ENCODE assay signal across 29 cellular contexts in the genomic region with DNA sequence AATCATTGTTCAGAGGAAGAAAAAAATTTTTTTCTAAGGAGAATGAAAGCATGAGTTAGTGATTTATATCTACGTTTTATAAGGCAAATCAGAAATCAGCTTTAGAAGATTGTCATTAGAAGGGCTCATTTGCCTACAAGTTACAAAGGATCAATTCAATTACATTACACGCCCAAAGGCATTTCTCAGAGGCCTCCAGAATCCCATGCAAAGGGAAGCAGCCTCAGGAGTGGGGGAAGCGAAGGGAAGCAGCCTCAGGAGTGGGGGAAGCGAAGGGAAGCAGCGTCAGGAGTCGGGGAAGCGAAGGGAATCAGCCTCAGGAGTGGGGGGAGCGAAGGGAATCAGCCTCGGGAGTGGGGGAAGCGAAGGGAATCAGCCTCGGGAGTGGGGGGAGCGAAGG.
"Had no signal": no experiment of that assay in that cellular context is flagged by ENCODE, and none has a peak within 500 bp of the region (broad histone marks: within the 10 kb centered on the region; RNA-seq: fewer than 3 reads in every experiment).

No MANE protein-coding gene starts in this region.

- H3K9me3 Mint-ChIP-seq: activated CD4-positive, alpha-beta memory T cell treated with anti-CD3 and anti-CD28 coated beads for 36 hours; activated CD4-positive, alpha-beta T cell treated with anti-CD3 and anti-CD28 coated beads, Interleukin-2, amount 10 ng/mL, durations not matched to agents 24 days and 14 days; activated naive CD4-positive, alpha-beta T cell treated with anti-CD3 and anti-CD28 coated beads for 36 hours; mesothelial cell of epicardium; neural progenitor cell; type B pancreatic cell had no signal

- H3K9ac ChIP-seq: neural progenitor cell had no signal

- H3K4me3 ChIP-seq: adrenal gland, body of pancreas, colonic mucosa, gastroesophageal sphincter, neural progenitor cell, right atrium auricular region, spleen, thoracic aorta, uterus had no signal

- H3K27ac Mint-ChIP-seq: activated CD4-positive, alpha-beta memory T cell treated with anti-CD3 and anti-CD28 coated beads for 36 hours; activated CD4-positive, alpha-beta T cell treated with anti-CD3 and anti-CD28 coated beads, Interleukin-2, amount 10 ng/mL, durations not matched to agents 24 days and 14 days; activated naive CD4-positive, alpha-beta T cell treated with anti-CD3 and anti-CD28 coated beads for 36 hours; activated naive CD8-positive, alpha-beta T cell treated with anti-CD3 and anti-CD28 coated beads for 36 hours; activated T-helper 1 cell treated with anti-CD3 and anti-CD28 coated beads, Interleukin-12 subunit alpha, Interleukin-12 subunit beta, Interleukin-2, Interleukin-4 antibody, amounts not matched to agents 30 ng/mL and 10 ng/mL and 1 ng/mL, durations not matched to agents 14 hours and 24 hours and 36 hours; mesothelial cell of epicardium; naive thymus-derived CD4-positive, alpha-beta T cell; neural progenitor cell; stimulated activated naive CD8-positive, alpha-beta T cell treated with anti-CD3 and anti-CD28 coated beads, Interleukin-15, Interleukin-2, amounts not matched to agents 100 ng/mL and 50 ng/mL, for 24 hours; type B pancreatic cell had no signal

- H3K4me3 Mint-ChIP-seq: activated CD4-positive, alpha-beta memory T cell treated with anti-CD3 and anti-CD28 coated beads for 36 hours; activated CD4-positive, alpha-beta T cell treated with anti-CD3 and anti-CD28 coated beads, Interleukin-2, amount 10 ng/mL, durations not matched to agents 24 days and 14 days; activated naive CD4-positive, alpha-beta T cell treated with anti-CD3 and anti-CD28 coated beads for 36 hours; activated naive CD8-positive, alpha-beta T cell treated with anti-CD3 and anti-CD28 coated beads for 36 hours; activated T-helper 1 cell treated with anti-CD3 and anti-CD28 coated beads, Interleukin-12 subunit alpha, Interleukin-12 subunit beta, Interleukin-2, Interleukin-4 antibody, amounts not matched to agents 30 ng/mL and 10 ng/mL and 1 ng/mL, durations not matched to agents 14 hours and 24 hours and 36 hours; mesothelial cell of epicardium; naive thymus-derived CD4-positive, alpha-beta T cell; neural progenitor cell; stimulated activated naive CD8-positive, alpha-beta T cell treated with anti-CD3 and anti-CD28 coated beads, Interleukin-15, Interleukin-2, amounts not matched to agents 100 ng/mL and 50 ng/mL, for 24 hours; type B pancreatic cell had no signal

- ATAC-seq: activated CD4-positive, CD25-positive, alpha-beta regulatory T cell treated with anti-CD3 and anti-CD28 coated beads, Interleukin-2, amount 50 U/mL, for 24 hours; body of pancreas; gastroesophageal sphincter; left cardiac atrium; left ventricle myocardium superior; naive thymus-derived CD4-positive, alpha-beta T cell had no signal

- H3K36me3 ChIP-seq: adrenal gland, colonic mucosa, gastroesophageal sphincter, neural progenitor cell, right atrium auricular region, spleen, thoracic aorta, uterus had no signal

- H3K4me1 ChIP-seq: adrenal gland, body of pancreas, colonic mucosa, neural progenitor cell, right atrium auricular region, spleen, uterus had no signal

- H3K27ac ChIP-seq: adrenal gland, body of pancreas, colonic mucosa, gastroesophageal sphincter, neural progenitor cell, right atrium auricular region, spleen, thoracic aorta, uterus, VCaP had no signal

- H3K27me3 ChIP-seq: adrenal gland, body of pancreas, colonic mucosa, gastroesophageal sphincter, neural progenitor cell, right atrium auricular region, spleen, uterus had no signal

- H3K4me1 Mint-ChIP-seq: activated CD4-positive, alpha-beta T cell treated with anti-CD3 and anti-CD28 coated beads, Interleukin-2, amount 10 ng/mL, durations not matched to agents 24 days and 14 days; mesothelial cell of epicardium; naive thymus-derived CD4-positive, alpha-beta T cell had no signal

- H3K27me3 Mint-ChIP-seq: activated CD4-positive, alpha-beta memory T cell treated with anti-CD3 and anti-CD28 coated beads for 36 hours; activated CD4-positive, alpha-beta T cell treated with anti-CD3 and anti-CD28 coated beads, Interleukin-2, amount 10 ng/mL, durations not matched to agents 24 days and 14 days; activated naive CD8-positive, alpha-beta T cell treated with anti-CD3 and anti-CD28 coated beads for 36 hours; stimulated activated naive CD8-positive, alpha-beta T cell treated with anti-CD3 and anti-CD28 coated beads, Interleukin-15, Interleukin-2, amounts not matched to agents 100 ng/mL and 50 ng/mL, for 24 hours; type B pancreatic cell had no signal

- H3K36me3 Mint-ChIP-seq: activated CD4-positive, alpha-beta memory T cell treated with anti-CD3 and anti-CD28 coated beads for 36 hours; activated naive CD8-positive, alpha-beta T cell treated with anti-CD3 and anti-CD28 coated beads for 36 hours; mesothelial cell of epicardium; naive thymus-derived CD4-positive, alpha-beta T cell; neural progenitor cell; type B pancreatic cell had no signal

- H3K9me3 ChIP-seq: body of pancreas, colonic mucosa, gastroesophageal sphincter, right atrium auricular region, spleen, thoracic aorta, uterus had no signal

- DNase-seq: activated CD4-positive, alpha-beta memory T cell treated with anti-CD3 and anti-CD28 coated beads for 36 hours; activated CD4-positive, alpha-beta T cell treated with anti-CD3 and anti-CD28 coated beads, Interleukin-2, amount 10 ng/mL, durations not matched to agents 24 days and 14 days; activated CD8-positive, alpha-beta memory T cell treated with anti-CD3 and anti-CD28 coated beads, Interleukin-2, amount 50 U/mL, for 4 hours; activated effector memory CD4-positive, alpha-beta T cell treated with anti-CD3 and anti-CD28 coated beads, Interleukin-2, amount 50 U/mL, for 16 hours; activated naive CD4-positive, alpha-beta T cell treated with anti-CD3 and anti-CD28 coated beads for 36 hours; activated naive CD8-positive, alpha-beta T cell treated with anti-CD3 and anti-CD28 coated beads for 36 hours; activated T-cell treated with anti-CD3 and anti-CD28 coated beads, Interleukin-2, amount 50 U/mL, for 1 hour; adrenal gland; aorta; body of pancreas; colonic mucosa; effector CD8-positive, alpha-beta T cell; head of caudate nucleus; hippocampal formation; left cardiac atrium; left ventricle myocardium superior; naive thymus-derived CD4-positive, alpha-beta T cell; spleen; uterus had no signal

- H3K4me2 ChIP-seq: neural progenitor cell had no signal

- H2AFZ ChIP-seq: neural progenitor cell had no signal
